1 cellular context compared by ENCODE assay signal in genomic region chr2:200945395-200945729, GRCh38.
TF ChIP-seq lines count a peak whose summit lies in the region.

No MANE protein-coding gene starts in this region.

TF ChIP-seq in HepG2, 621 proteins besides CTCF, POLR2A, EP300 and RAD21:
- peak; percentile 94 for TF ChIP-seq ZNF121 (CRISPR knock-in tag; IDR thresholded peaks at IDR 0.05)
- TF ChIP-seq JUND (CRISPR knock-in tag; IDR thresholded peaks at IDR 0.05), result no peak
- 0 out of 2 replicates have a peak, but pooled peaks have one; percentile 3 for TF ChIP-seq IRF2 (CRISPR knock-in tag; IDR thresholded peaks at IDR 0.05)
- TF ChIP-seq, protein P1, sequence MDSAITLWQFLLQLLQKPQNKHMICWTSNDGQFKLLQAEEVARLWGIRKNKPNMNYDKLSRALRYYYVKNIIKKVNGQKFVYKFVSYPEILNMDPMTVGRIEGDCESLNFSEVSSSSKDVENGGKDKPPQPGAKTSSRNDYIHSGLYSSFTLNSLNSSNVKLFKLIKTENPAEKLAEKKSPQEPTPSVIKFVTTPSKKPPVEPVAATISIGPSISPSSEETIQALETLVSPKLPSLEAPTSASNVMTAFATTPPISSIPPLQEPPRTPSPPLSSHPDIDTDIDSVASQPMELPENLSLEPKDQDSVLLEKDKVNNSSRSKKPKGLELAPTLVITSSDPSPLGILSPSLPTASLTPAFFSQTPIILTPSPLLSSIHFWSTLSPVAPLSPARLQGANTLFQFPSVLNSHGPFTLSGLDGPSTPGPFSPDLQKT (CRISPR knock-in tag; IDR thresholded peaks at IDR 0.05; ENCODE audit: borderline replicate concordance), result no peak
- TF ChIP-seq ZMYM4 (CRISPR knock-in tag; IDR thresholded peaks at IDR 0.05), result no peak
- TF ChIP-seq ZNF749 (CRISPR knock-in tag; IDR thresholded peaks at IDR 0.05; ENCODE audit: borderline replicate concordance), result no peak
- TF ChIP-seq, protein P2, sequence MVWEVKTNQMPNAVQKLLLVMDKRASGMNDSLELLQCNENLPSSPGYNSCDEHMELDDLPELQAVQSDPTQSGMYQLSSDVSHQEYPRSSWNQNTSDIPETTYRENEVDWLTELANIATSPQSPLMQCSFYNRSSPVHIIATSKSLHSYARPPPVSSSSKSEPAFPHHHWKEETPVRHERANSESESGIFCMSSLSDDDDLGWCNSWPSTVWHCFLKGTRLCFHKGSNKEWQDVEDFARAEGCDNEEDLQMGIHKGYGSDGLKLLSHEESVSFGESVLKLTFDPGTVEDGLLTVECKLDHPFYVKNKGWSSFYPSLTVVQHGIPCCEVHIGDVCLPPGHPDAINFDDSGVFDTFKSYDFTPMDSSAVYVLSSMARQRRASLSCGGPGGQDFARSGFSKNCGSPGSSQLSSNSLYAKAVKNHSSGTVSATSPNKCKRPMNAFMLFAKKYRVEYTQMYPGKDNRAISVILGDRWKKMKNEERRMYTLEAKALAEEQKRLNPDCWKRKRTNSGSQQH (CRISPR knock-in tag; IDR thresholded peaks at IDR 0.05; ENCODE audit: low read depth), result no peak
